In the genomic region with DNA sequence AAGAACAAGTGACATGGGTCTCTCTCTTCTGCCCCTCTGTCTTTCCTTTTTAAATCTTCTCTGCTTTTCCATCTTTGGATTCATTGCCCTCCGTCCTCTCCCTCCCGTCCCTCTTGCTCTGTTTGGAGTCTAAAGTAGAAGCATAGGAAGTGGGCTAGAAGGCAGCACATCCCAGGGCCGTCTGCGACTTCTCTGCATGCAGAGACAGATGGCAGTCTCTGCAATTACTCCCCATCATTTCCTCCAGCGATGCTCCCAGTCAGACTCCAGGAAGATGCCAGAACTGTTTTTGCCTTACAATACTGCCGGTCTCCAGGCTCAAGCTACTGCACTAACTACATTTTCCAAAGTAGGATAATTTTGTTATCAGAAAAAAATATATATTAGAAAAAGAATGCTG, we compare ENCODE assay signal across 21 cellular contexts. TPM values are rescaled to one million over a fixed set of nuclear protein-coding genes. Genes with fewer than 3 reads are reported as not detected.
DNase-seq lines count a peak whose midpoint lies in the region; TF ChIP-seq lines count a peak whose summit lies in the region.
"Had no signal": no experiment of that assay in that cellular context is flagged by ENCODE, and none has a peak within 500 bp of the region (broad histone marks: within the 10 kb centered on the region; RNA-seq: fewer than 3 reads in every experiment).

No MANE protein-coding gene starts in this region.

- no peaks in the 10 kb centered on the region for H3K79me2 ChIP-seq in H9 (ENCODE audit: insufficient read depth, low read length)

- H3K36me3 Mint-ChIP-seq in H9 (ENCODE audit: insufficient read depth in 1 of 3, low read depth in 3 of 3) = peaks cover 0 to 2% (median 0%) of the 10 kb centered on the region in 3 experiments; a peak in 4 of 7 replicates
- no peaks in the 10 kb centered on the region for H3K36me3 Mint-ChIP-seq in CD14-positive monocyte
- H3K36me3 Mint-ChIP-seq: CD4-positive, alpha-beta memory T cell had no signal

- H3K9me3 Mint-ChIP-seq in H9 = peaks cover 3 to 5% of the 10 kb centered on the region in 2 experiments; a peak in 2 of 5 replicates
- H3K9me3 Mint-ChIP-seq in CD14-positive monocyte = peaks cover 0 to 2% (median 0%) of the 10 kb centered on the region in 7 donors

- no peaks in the 10 kb centered on the region; the same call in 1 of the 2 replicates for H3K27me3 Mint-ChIP-seq in H9 (ENCODE audit: low read depth)
- H3K27me3 Mint-ChIP-seq in CD14-positive monocyte (ENCODE audit: low read depth in 3 of 3) = peaks cover 0 to 4% (median 2%) of the 10 kb centered on the region in 3 donors
- H3K27me3 Mint-ChIP-seq: activated naive CD8-positive, alpha-beta T cell treated with anti-CD3 and anti-CD28 coated beads for 36 hours; CD4-positive, alpha-beta memory T cell had no signal

- no peak overlapping the region for H2BK20ac ChIP-seq in H9 (ENCODE audit: low read depth, low read length, poor library complexity, severe bottlenecking)

- H4K5ac ChIP-seq in H9 (ENCODE audit: insufficient read length, low read depth, low read length) = no peak overlapping the region

- no peaks in the 10 kb centered on the region for H4K20me1 ChIP-seq in H9 (ENCODE audit: control insufficient read depth, insufficient read depth, insufficient read length)

- no peak overlapping the region for H2AFZ ChIP-seq in H9 (ENCODE audit: low read length)
- H2AFZ ChIP-seq: GM23248 had no signal

- no peak overlapping the region for H3K4ac ChIP-seq in H9 (ENCODE audit: low read depth, low read length)

- no peak overlapping the region for H3K14ac ChIP-seq in H9 (ENCODE audit: insufficient read depth, low read length)

- TF ChIP-seq CTCF in H9 (conservative IDR thresholded peaks at IDR 0.05) (no peak), CD14-positive monocyte (IDR thresholded peaks at IDR 0.05) (no peak)

- H3K9ac ChIP-seq in H9 (ENCODE audit: extremely low read depth, insufficient read length, low read length) = no peak overlapping the region
- H3K9ac ChIP-seq: GM23248 had no signal

- no peaks in the 10 kb centered on the region for H3K79me1 ChIP-seq in H9 (ENCODE audit: insufficient read depth, low read depth, low read length, poor library complexity, severe bottlenecking)

- H2BK5ac ChIP-seq in H9 (ENCODE audit: insufficient read length, low read length) = no peak overlapping the region

- no peak overlapping the region for H4K91ac ChIP-seq in H9 (ENCODE audit: insufficient read length, low read depth, low read length)

- H3K4me3 Mint-ChIP-seq in H9 = no peak overlapping the region
- H3K4me3 Mint-ChIP-seq in CD14-positive monocyte = no peak overlapping the region
- H3K4me3 Mint-ChIP-seq: activated naive CD8-positive, alpha-beta T cell treated with anti-CD3 and anti-CD28 coated beads for 36 hours; CD4-positive, alpha-beta memory T cell had no signal

- no peaks in the 10 kb centered on the region for H3K4me1 ChIP-seq in H9 (ENCODE audit: insufficient read depth, low read length)
- H3K4me1 ChIP-seq: left ventricle myocardium inferior, prostate gland, thyroid gland had no signal

- WGBS in H9 (ENCODE audit: extremely low coverage, insufficient read length, low lambda C conversion rate) = no CpG with 5 or more reads among the region's 6 CpGs

- no peak overlapping the region for H2BK120ac ChIP-seq in H9 (ENCODE audit: low read depth, low read length, poor library complexity, severe bottlenecking)

- no peak overlapping the region for H2AK5ac ChIP-seq in H9 (ENCODE audit: insufficient read length, low read length)

- no peak overlapping the region for H3K23ac ChIP-seq in H9 (ENCODE audit: insufficient read length, low read depth, low read length)

- H2BK15ac ChIP-seq in H9 (ENCODE audit: low read depth, low read length) = no peak overlapping the region

- no peak overlapping the region for H3K56ac ChIP-seq in H9 (ENCODE audit: insufficient read length, low read depth, low read length)

- H3K9me3 ChIP-seq in H9 (ENCODE audit: control insufficient read depth, low read depth, low read length) = no peaks in the 10 kb centered on the region
- H3K9me3 ChIP-seq: heart right ventricle, left ventricle myocardium inferior, prostate gland, thyroid gland had no signal

- H3K27ac ChIP-seq in H9 (ENCODE audit: insufficient read length, low read depth, low read length) = no peak overlapping the region
- H3K27ac ChIP-seq: coronary artery, GM23248, heart right ventricle, left ventricle myocardium inferior, prostate gland, skin epidermis, thyroid gland had no signal

- H4K8ac ChIP-seq in H9 (replicated peaks; ENCODE audit: insufficient read length, low read depth, low read length) = no peak overlapping the region

- no peak overlapping the region for H3K4me2 ChIP-seq in H9 (ENCODE audit: insufficient read depth, insufficient read length, low read length)

- DNase-seq in Ammon's horn (ENCODE audit: low spot score) (peak; percentile 59), H9 (no peak), NCI-H82 (lab: John Stamatoyannopoulos, UW) (peak; percentile 78), cerebellum (ENCODE audit: low spot score) (peak; percentile 82), CD14-positive monocyte (ENCODE audit: low spot score) (no peak), SHP77 treated with DMSO at 0.1 percent for 48 hours (lab: John Stamatoyannopoulos, UW) (no peak), mucosa of gallbladder (ENCODE audit: low spot score) (no peak), NCI-H2196 treated with DMSO at 0.1 percent for 48 hours (lab: John Stamatoyannopoulos, UW; ENCODE audit: unreplicated experiment) (no peak)
- DNase-seq: activated CD4-positive, CD25-positive, alpha-beta regulatory T cell treated with anti-CD3 and anti-CD28 coated beads, Interleukin-2, amount 50 U/mL, for 72 hours; activated naive CD8-positive, alpha-beta T cell treated with anti-CD3 and anti-CD28 coated beads for 36 hours; CD4-positive, alpha-beta memory T cell; GM23248; heart right ventricle; left ventricle myocardium inferior; stimulated activated CD4-positive, alpha-beta T cell treated with anti-CD3 and anti-CD28 coated beads, Interleukin-2, amount 100 ng/mL, for 24 hours; stimulated activated naive CD4-positive, alpha-beta T cell treated with Interleukin-2 at 50 U/mL for 16 hours; T1000; thyroid gland had no signal

- H3K27ac Mint-ChIP-seq in H9 (peak overlapping the region in 2 of 3 experiments; percentile 7 to 62; a peak in 2 of 7 replicates), CD14-positive monocyte (no peak overlapping the region)
- H3K27ac Mint-ChIP-seq: activated naive CD8-positive, alpha-beta T cell treated with anti-CD3 and anti-CD28 coated beads for 36 hours had no signal

- no peak overlapping the region for H3K18ac ChIP-seq in H9 (ENCODE audit: insufficient read length, low read depth, low read length)

- H2BK12ac ChIP-seq in H9 (ENCODE audit: insufficient read length, low read depth, low read length) = no peak overlapping the region

- H3K4me1 Mint-ChIP-seq in H9 (peaks cover 23 to 30% of the 10 kb centered on the region in 2 experiments), CD14-positive monocyte (peaks cover 37% of the 10 kb centered on the region)

- no peak overlapping the region for H3T11ph ChIP-seq in H9 (ENCODE audit: low read length)

- H3K23me2 ChIP-seq in H9 (ENCODE audit: insufficient read length, low read depth, low read length, poor library complexity, severe bottlenecking) = no peaks in the 10 kb centered on the region

- no peaks in the 10 kb centered on the region for H3K27me3 ChIP-seq in H9 (ENCODE audit: insufficient read depth, low read length)
- H3K27me3 ChIP-seq: heart right ventricle, thyroid gland had no signal

- intact Hi-C loops in CD14-positive monocyte (cut with micrococcal nuclease) = no loop called here

RNA-seq across cellular contexts. Expression of a gene that starts 35.2 kb away (rescaled TPM):
- 9.2 and 9.9 TPM in 2 replicates for total RNA-seq in H9 (2021)
- 49.3 TPM for total RNA-seq in cerebellum
- 10 to 100 TPM in 1 of 2 donors, 1 to 10 TPM in 1; 9.3 to 10.3 TPM for polyA plus RNA-seq in CD14-positive monocyte
- 190 TPM for total RNA-seq in mucosa of gallbladder

Comparison
In these comparisons a context has a peak if more than half of its experiments do, and no peak if none do; other contexts are left out.
1. DNase-seq: peak in Ammon's horn (single experiment), NCI-H82 (single experiment) and cerebellum (single experiment); none in H9 (single experiment), CD14-positive monocyte (single experiment), SHP77 treated with DMSO at 0.1 percent for 48 hours (single experiment), mucosa of gallbladder (single experiment) and NCI-H2196 treated with DMSO at 0.1 percent for 48 hours (single experiment).
2. H3K27ac Mint-ChIP-seq: peak in H9 (2 of 3); none in CD14-positive monocyte (0 of 7).